21 cellular contexts compared by ENCODE assay signal in the genomic region with DNA sequence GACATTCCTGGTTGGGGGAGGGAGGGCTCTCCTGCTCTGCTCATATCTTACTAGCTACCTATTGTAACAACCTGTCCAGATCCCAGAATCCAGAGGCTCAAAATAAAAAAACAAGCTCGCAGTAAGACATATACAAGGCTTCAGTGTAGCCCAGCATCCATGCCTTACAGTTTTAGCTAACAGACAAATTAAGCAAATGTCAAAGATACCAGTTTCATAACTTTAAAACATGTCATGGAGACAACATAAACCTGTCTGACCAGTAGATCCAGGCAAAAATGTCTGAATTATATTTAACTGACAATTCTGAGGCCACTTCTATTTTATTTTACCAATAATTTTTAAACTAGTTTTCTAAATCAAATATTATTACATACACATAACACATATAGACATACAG.
"Had no signal": no experiment of that assay in that cellular context is flagged by ENCODE, and none has a peak within 500 bp of the region (broad histone marks: within the 10 kb centered on the region; RNA-seq: fewer than 3 reads in every experiment).

No MANE protein-coding gene starts in this region.

- H3K4me1 ChIP-seq: heart left ventricle, psoas muscle, spleen, tibial artery, upper lobe of right lung, vagina had no signal

- H3K36me3 ChIP-seq: heart left ventricle, neutrophil, upper lobe of right lung, vagina had no signal

- H3K27me3 ChIP-seq: heart left ventricle, neutrophil, spleen, tibial artery, upper lobe of right lung, vagina had no signal

- H3K4me3 ChIP-seq: heart left ventricle, psoas muscle, spleen, tibial artery, upper lobe of right lung, vagina had no signal

- H3K27ac ChIP-seq: heart left ventricle, neutrophil, psoas muscle, spleen, tibial artery, upper lobe of right lung, vagina had no signal

- H3K4me1 Mint-ChIP-seq: naive thymus-derived CD8-positive, alpha-beta T cell; stimulated activated memory B cell treated with anti-CD40 and anti-IgM and Interleukin-4, amounts not matched to agents 10 μg/mL and 1 μg/mL and 100 μg/mL, for 72 hours had no signal

- H3K4me3 Mint-ChIP-seq: naive thymus-derived CD8-positive, alpha-beta T cell; stimulated activated memory B cell treated with anti-CD40 and anti-IgM and Interleukin-4, amounts not matched to agents 10 μg/mL and 1 μg/mL and 100 μg/mL, for 72 hours; stimulated activated naive CD8-positive, alpha-beta T cell treated with anti-CD3 and anti-CD28 coated beads, Interleukin-15, Interleukin-2, amounts not matched to agents 100 ng/mL and 50 ng/mL, for 24 hours had no signal

- H3K27ac Mint-ChIP-seq: naive thymus-derived CD8-positive, alpha-beta T cell; stimulated activated memory B cell treated with anti-CD40 and anti-IgM and Interleukin-4, amounts not matched to agents 10 μg/mL and 1 μg/mL and 100 μg/mL, for 72 hours; stimulated activated naive CD8-positive, alpha-beta T cell treated with anti-CD3 and anti-CD28 coated beads, Interleukin-15, Interleukin-2, amounts not matched to agents 100 ng/mL and 50 ng/mL, for 24 hours had no signal

- H3K27me3 Mint-ChIP-seq: naive thymus-derived CD8-positive, alpha-beta T cell; stimulated activated memory B cell treated with anti-CD40 and anti-IgM and Interleukin-4, amounts not matched to agents 10 μg/mL and 1 μg/mL and 100 μg/mL, for 72 hours; stimulated activated naive CD8-positive, alpha-beta T cell treated with anti-CD3 and anti-CD28 coated beads, Interleukin-15, Interleukin-2, amounts not matched to agents 100 ng/mL and 50 ng/mL, for 24 hours had no signal

- ATAC-seq: heart left ventricle; left lobe of liver; naive thymus-derived CD8-positive, alpha-beta T cell; psoas muscle; sciatic nerve; stimulated activated memory B cell treated with anti-CD40 and anti-IgM and Interleukin-4, amounts not matched to agents 10 μg/mL and 1 μg/mL and 100 μg/mL, for 72 hours; upper lobe of right lung had no signal

- DNase-seq: cortex of kidney; effector memory CD4-positive, alpha-beta T cell; erythroblast; heart left ventricle; hippocampal formation; mammary epithelial cell; naive thymus-derived CD8-positive, alpha-beta T cell; psoas muscle; retina; spleen; stimulated activated CD4-positive, alpha-beta T cell treated with anti-CD3 and anti-CD28 coated beads, Interleukin-15, amount 100 ng/mL, for 24 hours; stimulated activated CD4-positive, alpha-beta T cell treated with anti-CD3 and anti-CD28 coated beads, Interleukin-1b, Interleukin-23, amount 100 ng/mL, for 48 hours; stimulated activated CD4-positive, alpha-beta T cell treated with anti-CD3 and anti-CD28 coated beads, Interleukin-4, amount 100 ng/mL, for 24 hours; tibial artery; upper lobe of right lung had no signal
